In the genomic region with DNA sequence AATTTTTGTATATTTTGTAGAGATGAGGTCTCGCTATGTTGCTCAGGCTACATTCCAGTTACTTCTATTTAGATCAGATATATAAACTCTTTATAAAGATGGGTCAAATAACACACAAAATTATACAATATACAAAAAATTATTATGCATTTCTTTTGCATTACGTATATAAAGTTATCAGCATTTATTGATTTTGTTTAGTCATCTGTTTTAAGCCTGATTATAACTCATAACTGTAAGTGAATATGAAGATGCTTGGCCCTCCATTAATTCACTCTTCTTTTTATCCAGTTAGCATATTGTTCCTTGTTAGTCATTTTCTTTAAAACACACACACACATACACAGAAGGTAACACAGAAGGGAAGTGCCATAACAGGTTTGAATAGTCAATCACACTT, we compare ENCODE assay signal across 31 cellular contexts.
"Had no signal": no experiment of that assay in that cellular context is flagged by ENCODE, and none has a peak within 500 bp of the region (broad histone marks: within the 10 kb centered on the region; RNA-seq: fewer than 3 reads in every experiment).

No MANE protein-coding gene starts in this region.

- H3K36me3 ChIP-seq: neural progenitor cell, ovary had no signal

- H2AFZ ChIP-seq: neural progenitor cell, parathyroid adenoma had no signal

- H3K27me3 Mint-ChIP-seq: progenitor cell of endocrine pancreas; stimulated activated memory B cell treated with anti-CD40 and anti-IgM and Interleukin-4, amounts not matched to agents 10 μg/mL and 1 μg/mL and 100 μg/mL, for 72 hours; stimulated activated naive CD8-positive, alpha-beta T cell treated with anti-CD3 and anti-CD28 coated beads, Interleukin-15, amount 100 ng/mL, for 72 hours; type B pancreatic cell had no signal

- H3K4me1 ChIP-seq: neural progenitor cell, parathyroid adenoma, spleen, suprapubic skin, tibial artery, upper lobe of right lung, vagina had no signal

- H3K9me3 ChIP-seq: ovary, psoas muscle, spleen, suprapubic skin, testis, tibial artery, transverse colon, upper lobe of right lung, vagina had no signal

- H3K4me2 ChIP-seq: neural progenitor cell, smooth muscle cell had no signal

- H3K9me3 Mint-ChIP-seq: natural killer cell; nephron; neural progenitor cell; stimulated activated memory B cell treated with anti-CD40 and anti-IgM and Interleukin-4, amounts not matched to agents 10 μg/mL and 1 μg/mL and 100 μg/mL, for 72 hours; stimulated activated naive CD8-positive, alpha-beta T cell treated with anti-CD3 and anti-CD28 coated beads, Interleukin-15, amount 100 ng/mL, for 72 hours; type B pancreatic cell had no signal

- H3K4me3 ChIP-seq: neural progenitor cell, ovary, psoas muscle, skin epidermis, smooth muscle cell, spleen, suprapubic skin, testis, tibial artery, transverse colon, upper lobe of right lung, vagina had no signal

- H3K79me2 ChIP-seq: parathyroid adenoma had no signal

- H3K4me1 Mint-ChIP-seq: natural killer cell; nephron; stimulated activated memory B cell treated with anti-CD40 and anti-IgM and Interleukin-4, amounts not matched to agents 10 μg/mL and 1 μg/mL and 100 μg/mL, for 72 hours; stimulated activated naive CD8-positive, alpha-beta T cell treated with anti-CD3 and anti-CD28 coated beads, Interleukin-15, amount 100 ng/mL, for 72 hours had no signal

- ATAC-seq: natural killer cell; psoas muscle; right cardiac atrium; sciatic nerve; stimulated activated memory B cell treated with anti-CD40 and anti-IgM and Interleukin-4, amounts not matched to agents 10 μg/mL and 1 μg/mL and 100 μg/mL, for 72 hours; stimulated activated naive CD8-positive, alpha-beta T cell treated with anti-CD3 and anti-CD28 coated beads, Interleukin-15, amount 100 ng/mL, for 72 hours; stimulated activated naive CD8-positive, alpha-beta T cell treated with anti-CD3 and anti-CD28 coated beads, Interleukin-15, Interleukin-2, amounts not matched to agents 100 U/mL and 50 U/mL, for 24 hours; upper lobe of right lung had no signal

- H3K4me3 Mint-ChIP-seq: natural killer cell; nephron; neural progenitor cell; stimulated activated memory B cell treated with anti-CD40 and anti-IgM and Interleukin-4, amounts not matched to agents 10 μg/mL and 1 μg/mL and 100 μg/mL, for 72 hours; stimulated activated naive CD8-positive, alpha-beta T cell treated with anti-CD3 and anti-CD28 coated beads, Interleukin-15, amount 100 ng/mL, for 72 hours; type B pancreatic cell had no signal

- H3K27ac ChIP-seq: neural progenitor cell, ovary, parathyroid adenoma, psoas muscle, skin epidermis, spleen, suprapubic skin, testis, tibial artery, transverse colon, upper lobe of right lung, vagina had no signal

- DNase-seq: natural killer cell; occipital lobe; ovary; posterior cingulate gyrus; psoas muscle; right cardiac atrium; spleen; stimulated activated CD4-positive, alpha-beta T cell treated with anti-CD3 and anti-CD28 coated beads, Interleukin-12 subunit alpha, Interleukin-12 subunit beta, amount 100 ng/mL, for 4 hours; stimulated activated CD4-positive, alpha-beta T cell treated with anti-CD3 and anti-CD28 coated beads, Interleukin-1b, Interleukin-23, amount 100 ng/mL, for 48 hours; stimulated activated CD4-positive, alpha-beta T cell treated with anti-CD3 and anti-CD28 coated beads, Interleukin-4, amount 100 ng/mL, for 1 hour; stimulated activated CD4-positive, alpha-beta T cell treated with anti-CD3 and anti-CD28 coated beads, Interleukin-4, amount 100 ng/mL, for 4 hours; stimulated activated CD8-positive, alpha-beta memory T cell treated with anti-CD3 and anti-CD28 coated beads, Interleukin-4, amount 100 ng/mL, for 48 hours; stimulated activated naive CD4-positive, alpha-beta T cell; stimulated activated naive CD8-positive, alpha-beta T cell treated with anti-CD3 and anti-CD28 coated beads, Interleukin-15, amount 100 ng/mL, for 72 hours; stimulated activated naive CD8-positive, alpha-beta T cell treated with anti-CD3 and anti-CD28 coated beads, Interleukin-15, Interleukin-2, amounts not matched to agents 100 U/mL and 50 U/mL, for 24 hours; substantia nigra; testis; tibial artery; transverse colon; upper lobe of right lung had no signal

- H3K27ac Mint-ChIP-seq: natural killer cell; nephron; neural progenitor cell; progenitor cell of endocrine pancreas; stimulated activated memory B cell treated with anti-CD40 and anti-IgM and Interleukin-4, amounts not matched to agents 10 μg/mL and 1 μg/mL and 100 μg/mL, for 72 hours; type B pancreatic cell had no signal

- H3K36me3 Mint-ChIP-seq: natural killer cell, neural progenitor cell, type B pancreatic cell had no signal

- H3K27me3 ChIP-seq: neural progenitor cell, ovary, spleen, suprapubic skin, testis, tibial artery, transverse colon, upper lobe of right lung, vagina had no signal
